8 cellular contexts compared by ENCODE assay signal in the genomic region with DNA sequence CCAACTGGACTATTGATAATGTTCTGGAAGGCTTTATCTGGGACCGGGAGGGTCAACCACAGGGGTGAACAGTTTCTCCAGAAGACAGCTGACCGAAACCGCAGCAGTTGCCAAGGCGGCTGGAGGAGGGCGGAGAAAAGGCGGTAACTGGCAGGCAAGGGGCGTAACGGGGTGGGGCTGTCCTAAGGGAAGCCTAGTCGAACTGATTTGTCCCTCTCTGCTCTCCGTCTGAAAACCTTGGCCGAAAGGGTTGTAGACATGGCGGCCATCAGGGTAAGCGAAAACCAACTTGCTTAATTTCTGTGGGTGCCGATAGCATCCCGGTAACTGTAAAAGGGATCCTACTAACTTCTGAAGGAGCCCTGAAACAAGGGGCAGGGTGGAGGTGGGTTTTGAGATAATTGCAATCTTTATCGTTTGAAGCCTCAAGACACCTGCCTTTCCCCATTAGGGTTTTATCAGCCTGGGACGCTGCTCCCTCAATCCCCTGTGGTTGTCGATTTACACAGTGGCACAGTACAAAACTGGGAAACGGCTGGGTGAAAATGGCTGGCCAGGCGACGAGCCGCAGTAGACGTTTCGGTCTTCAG. TPM values are rescaled to one million over a fixed set of nuclear protein-coding genes. Genes with fewer than 3 reads are reported as not detected.
DNase-seq lines count a peak whose midpoint lies in the region; ATAC-seq and TF ChIP-seq lines count a peak whose summit lies in the region.

A gene with protein sequence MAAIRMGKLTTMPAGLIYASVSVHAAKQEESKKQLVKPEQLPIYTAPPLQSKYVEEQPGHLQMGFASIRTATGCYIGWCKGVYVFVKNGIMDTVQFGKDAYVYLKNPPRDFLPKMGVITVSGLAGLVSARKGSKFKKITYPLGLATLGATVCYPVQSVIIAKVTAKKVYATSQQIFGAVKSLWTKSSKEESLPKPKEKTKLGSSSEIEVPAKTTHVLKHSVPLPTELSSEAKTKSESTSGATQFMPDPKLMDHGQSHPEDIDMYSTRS (plus strand): TSS at position 223 of the 590 bp plus-strand sequence. CDS start 36 bp downstream, at position 259.

- DNase-seq in NCI-H748 (lab: John Stamatoyannopoulos, UW; ENCODE audit: unreplicated experiment): peak; percentile 93
- peak; percentile 57 to 62 for DNase-seq in activated CD4-positive, alpha-beta T cell treated with anti-CD3 and anti-CD28 coated beads, Interleukin-2, amount 50 U/mL, for 4 hours
- peak; percentile 82 to 96 for DNase-seq in lower leg skin (ENCODE audit: low spot score in 2 of 2)
- DNase-seq in stimulated activated CD4-positive, alpha-beta T cell treated with anti-CD3 and anti-CD28 coated beads, Interleukin-4, amount 100 ng/mL, for 4 hours: peak; percentile 68 to 70

- peak within 1 kb of the TSS; percentile 53 to 78 (median 69); a peak in 20 of 22 replicates for H3K27ac ChIP-seq in BLaER1 treated with 17β-estradiol and CSF1 and Interleukin-3, amounts not matched to agents 10 nM and 100 nM
- H3K27ac ChIP-seq in duodenal mucosa (ENCODE audit: low read depth, low read length): peak within 1 kb of the TSS; percentile 42

- TF ChIP-seq POLR2A in lower leg skin (IDR thresholded peaks at IDR 0.05): no peak

- H3K9ac ChIP-seq in BLaER1 treated with 17β-estradiol and CSF1 and Interleukin-3, amounts not matched to agents 10 nM and 100 nM: peak within 1 kb of the TSS; percentile 70 to 81 (median 76)
- H3K9ac ChIP-seq in duodenal mucosa (ENCODE audit: low read depth in 1 of 2, low read length in 2 of 2): peak within 1 kb of the TSS; percentile 52 to 68

- H3K36me3 ChIP-seq in BLaER1 treated with 17β-estradiol and CSF1 and Interleukin-3, amounts not matched to agents 10 nM and 100 nM: no peaks in the 10 kb centered on the region
- H3K36me3 ChIP-seq in duodenal mucosa (ENCODE audit: control insufficient read depth in 1 of 2, insufficient read depth in 2 of 2, low read length in 2 of 2): no peaks in the 10 kb centered on the region

- H3K9me3 ChIP-seq in BLaER1 treated with 17β-estradiol and CSF1 and Interleukin-3, amounts not matched to agents 10 nM and 100 nM (replicated peaks in 1 of 11): peaks cover 0 to 5% (median 0%) of the 10 kb centered on the region in 11 experiments; a peak in 3 of 22 replicates
- no peaks in the 10 kb centered on the region for H3K9me3 ChIP-seq in duodenal mucosa (ENCODE audit: control insufficient read depth in 1 of 2, low read length in 2 of 2)

- peaks cover 0 to 6% (median 5%) of the 10 kb centered on the region in 10 experiments; a peak in 12 of 20 replicates for H3K4me1 ChIP-seq in BLaER1 treated with 17β-estradiol and CSF1 and Interleukin-3, amounts not matched to agents 10 nM and 100 nM
- no peaks in the 10 kb centered on the region for H3K4me1 ChIP-seq in duodenal mucosa (ENCODE audit: control insufficient read depth in 1 of 2, insufficient read depth in 2 of 2, low read length in 2 of 2)

- no peak for TF ChIP-seq CTCF in lower leg skin (IDR thresholded peaks at IDR 0.05)

- H4K20me1 ChIP-seq in BLaER1 treated with 17β-estradiol and CSF1 and Interleukin-3, amounts not matched to agents 10 nM and 100 nM: 0 out of 22 replicates have a peak, but pooled peaks cover 0 to 5% (median 0%) of the 10 kb centered on the region in 11 experiments

- peaks cover 14 to 63% (median 40%) of the 10 kb centered on the region in 11 experiments; a peak in 18 of 22 replicates for H3K27me3 ChIP-seq in BLaER1 treated with 17β-estradiol and CSF1 and Interleukin-3, amounts not matched to agents 10 nM and 100 nM
- H3K27me3 ChIP-seq in duodenal mucosa (ENCODE audit: control insufficient read depth in 1 of 2, insufficient read depth in 2 of 2, low read length in 2 of 2): no peaks in the 10 kb centered on the region

- H3K4me2 ChIP-seq in BLaER1 treated with 17β-estradiol and CSF1 and Interleukin-3, amounts not matched to agents 10 nM and 100 nM: peak within 1 kb of the TSS; percentile 63 to 87 (median 71)

- ATAC-seq in GM19351 (IDR thresholded peaks at IDR 0.05; ENCODE audit: unreplicated experiment) (peak; percentile 93), HG03520 (IDR thresholded peaks at IDR 0.05; ENCODE audit: unreplicated experiment) (peak; percentile 97)

- intact Hi-C loops in lower leg skin (cut with DNase I; ENCODE audit: low total_unique reads): no loop called here

- WGBS in lower leg skin, 2 donors: 1 to 49% methylated on average over 23 to 24 of the region's 24 CpGs

- H3K4me3 ChIP-seq in BLaER1 treated with 17β-estradiol and CSF1 and Interleukin-3, amounts not matched to agents 10 nM and 100 nM: peak within 1 kb of the TSS; percentile 60 to 76 (median 70)
- H3K4me3 ChIP-seq in duodenal mucosa (ENCODE audit: low read depth in 1 of 2, low read length in 2 of 2) (peak within 1 kb of the TSS; percentile 86 to 92), lower leg skin (ENCODE audit: low read depth, poor library complexity, severe bottlenecking) (peak within 1 kb of the TSS; percentile 43)

RNA-seq across cellular contexts. Expression of the gene that starts here (rescaled TPM):
- total RNA-seq in lower leg skin: 10 to 100 TPM; 13.0 to 16.9 (median 14.3) TPM

Comparison
In these comparisons a context has a peak if more than half of its experiments do, and no peak if none do; other contexts are left out.
1. Peak in every context shown above with its lines: DNase-seq, ATAC-seq, H3K4me3 ChIP-seq and H3K27ac ChIP-seq.